In the genomic region with DNA sequence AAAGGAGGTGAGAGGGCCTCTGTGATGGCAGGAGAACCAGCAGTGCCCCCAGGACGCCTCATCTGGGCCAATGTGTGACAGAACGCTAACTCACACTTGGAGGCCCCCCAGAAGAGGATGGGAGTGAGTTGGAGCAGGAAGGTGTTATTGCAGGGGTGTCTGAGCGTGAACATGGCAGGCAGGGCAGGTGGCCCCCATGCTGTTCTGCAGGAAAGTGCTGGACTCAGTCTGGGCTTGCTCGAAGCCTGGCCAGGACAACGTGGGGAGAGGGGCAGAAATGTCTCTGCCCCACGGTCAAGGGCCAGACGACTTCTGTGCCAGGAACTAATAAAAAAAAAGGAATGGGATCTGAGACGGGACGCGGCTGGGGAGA, we compare ENCODE assay signal across 8 cellular contexts. TPM values are rescaled to one million over a fixed set of nuclear protein-coding genes. Genes with fewer than 3 reads are reported as not detected.
DNase-seq lines count a peak whose midpoint lies in the region; ATAC-seq and TF ChIP-seq lines count a peak whose summit lies in the region.

No MANE protein-coding gene starts in this region.

- H3K9me3 ChIP-seq in testis: no peaks in the 10 kb centered on the region

- intact Hi-C loops in testis (cut with DNase I; ENCODE audit: low total_unique reads): no loop called here

- H3K27me3 Mint-ChIP-seq in activated CD8-positive, alpha-beta memory T cell treated with anti-CD3 and anti-CD28 coated beads, Interleukin-2, amount 10 ng/mL, durations not matched to agents 7 days and 5 days: peaks cover 53% of the 10 kb centered on the region
- H3K27me3 Mint-ChIP-seq in activated naive CD8-positive, alpha-beta T cell treated with anti-CD3 and anti-CD28 coated beads, Interleukin-2, amount 50 U/mL, for 24 hours: peaks cover 46% of the 10 kb centered on the region
- peaks cover 80% of the 10 kb centered on the region for H3K27me3 Mint-ChIP-seq in mesothelial cell of epicardium (ENCODE audit: low read depth)

- no peaks in the 10 kb centered on the region for H3K27me3 ChIP-seq in testis

- no peaks in the 10 kb centered on the region for H3K4me1 ChIP-seq in testis

- no peaks in the 10 kb centered on the region for H3K9me3 Mint-ChIP-seq in activated CD8-positive, alpha-beta memory T cell treated with anti-CD3 and anti-CD28 coated beads, Interleukin-2, amount 10 ng/mL, durations not matched to agents 7 days and 5 days (ENCODE audit: low read depth)
- H3K9me3 Mint-ChIP-seq in activated naive CD8-positive, alpha-beta T cell treated with anti-CD3 and anti-CD28 coated beads, Interleukin-2, amount 50 U/mL, for 24 hours: no peaks in the 10 kb centered on the region
- no peaks in the 10 kb centered on the region for H3K9me3 Mint-ChIP-seq in mesothelial cell of epicardium

- peak overlapping the region in 1 of 2 donors; percentile 53 for H3K4me3 ChIP-seq in testis

- H3K36me3 ChIP-seq in testis (ENCODE audit: low read depth, missing control alignments): no peaks in the 10 kb centered on the region

- no peak for TF ChIP-seq POLR2A in testis (IDR thresholded peaks at IDR 0.05)

- peak overlapping the region; percentile 73 for H3K4me3 Mint-ChIP-seq in activated CD8-positive, alpha-beta memory T cell treated with anti-CD3 and anti-CD28 coated beads, Interleukin-2, amount 10 ng/mL, durations not matched to agents 7 days and 5 days
- peak overlapping the region; percentile 84 for H3K4me3 Mint-ChIP-seq in activated naive CD8-positive, alpha-beta T cell treated with anti-CD3 and anti-CD28 coated beads, Interleukin-2, amount 50 U/mL, for 24 hours
- peak overlapping the region; percentile 94 for H3K4me3 Mint-ChIP-seq in mesothelial cell of epicardium

- CTCF ChIA-PET in activated CD8-positive, alpha-beta memory T cell treated with anti-CD3 and anti-CD28 coated beads, Interleukin-2, amount 10 ng/mL, durations not matched to agents 7 days and 5 days (lab: Charles Lee): interaction anchor here (1.0 to 1.5 kb wide), 2 partner anchors 50 to 61 kb away, joined by 3 to 4 read pairs; no protein-coding TSS in a partner anchor

- H3K4me1 Mint-ChIP-seq in activated CD8-positive, alpha-beta memory T cell treated with anti-CD3 and anti-CD28 coated beads, Interleukin-2, amount 10 ng/mL, durations not matched to agents 7 days and 5 days: peaks cover 26% of the 10 kb centered on the region
- H3K4me1 Mint-ChIP-seq in activated naive CD8-positive, alpha-beta T cell treated with anti-CD3 and anti-CD28 coated beads, Interleukin-2, amount 50 U/mL, for 24 hours: peaks cover 25% of the 10 kb centered on the region
- peaks cover 28% of the 10 kb centered on the region for H3K4me1 Mint-ChIP-seq in mesothelial cell of epicardium

- peaks cover 2% of the 10 kb centered on the region for H3K36me3 Mint-ChIP-seq in activated CD8-positive, alpha-beta memory T cell treated with anti-CD3 and anti-CD28 coated beads, Interleukin-2, amount 10 ng/mL, durations not matched to agents 7 days and 5 days
- H3K36me3 Mint-ChIP-seq in activated naive CD8-positive, alpha-beta T cell treated with anti-CD3 and anti-CD28 coated beads, Interleukin-2, amount 50 U/mL, for 24 hours (ENCODE audit: low read depth): peaks cover 1% of the 10 kb centered on the region
- peaks cover 7% of the 10 kb centered on the region for H3K36me3 Mint-ChIP-seq in mesothelial cell of epicardium

- no peak for TF ChIP-seq CTCF in mesothelial cell of epicardium (IDR thresholded peaks at IDR 0.05; ENCODE audit: unreplicated experiment)
- TF ChIP-seq CTCF in testis (IDR thresholded peaks at IDR 0.05): no peak

- no peak overlapping the region for H3K27ac Mint-ChIP-seq in activated CD8-positive, alpha-beta memory T cell treated with anti-CD3 and anti-CD28 coated beads, Interleukin-2, amount 10 ng/mL, durations not matched to agents 7 days and 5 days
- H3K27ac Mint-ChIP-seq in activated naive CD8-positive, alpha-beta T cell treated with anti-CD3 and anti-CD28 coated beads, Interleukin-2, amount 50 U/mL, for 24 hours: peak overlapping the region; percentile 72
- peak overlapping the region; percentile 97 for H3K27ac Mint-ChIP-seq in mesothelial cell of epicardium

- H3K27ac ChIP-seq in testis: peak overlapping the region; percentile 55 to 78

- WGBS in testis, 2 donors: 44 to 47% methylated on average over 10 of the region's 10 CpGs

- no peak for ATAC-seq in activated CD8-positive, alpha-beta memory T cell treated with anti-CD3 and anti-CD28 coated beads, Interleukin-2, amount 10 ng/mL, durations not matched to agents 7 days and 5 days
- no peak for ATAC-seq in activated naive CD8-positive, alpha-beta T cell treated with anti-CD3 and anti-CD28 coated beads, Interleukin-2, amount 50 U/mL, for 24 hours

- no peak for DNase-seq in activated CD8-positive, alpha-beta memory T cell treated with anti-CD3 and anti-CD28 coated beads, Interleukin-2, amount 10 ng/mL, durations not matched to agents 7 days and 5 days
- no peak for DNase-seq in activated CD8-positive, alpha-beta memory T cell treated with anti-CD3 and anti-CD28 coated beads for 24 hours
- no peak for DNase-seq in activated naive CD8-positive, alpha-beta T cell treated with anti-CD3 and anti-CD28 coated beads, Interleukin-2, amount 50 U/mL, for 24 hours
- DNase-seq in mesothelial cell of epicardium (ENCODE audit: low spot score in 2 of 2, unreplicated experiment in 2 of 2) (no peak), testis (no peak), NCI-H2196 treated with DMSO at 0.1 percent for 48 hours (lab: John Stamatoyannopoulos, UW; ENCODE audit: unreplicated experiment) (no peak), NCI-H82 (lab: John Stamatoyannopoulos, UW) (no peak)
- DNase-seq in stimulated activated CD8-positive, alpha-beta memory T cell treated with anti-CD3 and anti-CD28 coated beads, Interleukin-4, amount 100 ng/mL, for 48 hours: no peak

RNA-seq across cellular contexts. Expression of a gene that starts 0.9 kb away (rescaled TPM):
- total RNA-seq in activated CD8-positive, alpha-beta memory T cell treated with anti-CD3 and anti-CD28 coated beads, Interleukin-2, amount 10 ng/mL, durations not matched to agents 7 days and 5 days: 1 to 10 TPM; 1.3 to 3.1 TPM
- 65.5 to 78.8 TPM (median 66.4 TPM) in 3 replicates for total RNA-seq in mesothelial cell of epicardium
- total RNA-seq in testis: 10 to 100 TPM in 1 of 2 donors, 1 to 10 TPM in 1; 7.4 to 14.2 TPM
- polyA plus RNA-seq in testis (ENCODE audit: insufficient read depth, low read depth, low replicate concordance): 6.1 TPM

RNA-seq across cellular contexts. Expression of a gene that starts 27.6 kb away (rescaled TPM):
- 10 to 100 TPM; 91.4 to 96.0 TPM for total RNA-seq in activated CD8-positive, alpha-beta memory T cell treated with anti-CD3 and anti-CD28 coated beads, Interleukin-2, amount 10 ng/mL, durations not matched to agents 7 days and 5 days
- 87.9 to 93.1 TPM (median 91.6 TPM) in 3 replicates for total RNA-seq in mesothelial cell of epicardium
- total RNA-seq in testis: 100 to 1,000 TPM; 105 to 123 TPM
- 90.6 TPM for polyA plus RNA-seq in testis (ENCODE audit: insufficient read depth, low read depth, low replicate concordance)

RNA-seq across cellular contexts. Expression of a gene that starts 39.2 kb away (rescaled TPM):
- total RNA-seq in activated CD8-positive, alpha-beta memory T cell treated with anti-CD3 and anti-CD28 coated beads, Interleukin-2, amount 10 ng/mL, durations not matched to agents 7 days and 5 days: 100 to 1,000 TPM; 469 to 508 TPM
- 258 to 275 TPM (median 267 TPM) in 3 replicates for total RNA-seq in mesothelial cell of epicardium
- 100 to 1,000 TPM; 110 TPM for total RNA-seq in testis
- polyA plus RNA-seq in testis (ENCODE audit: insufficient read depth, low read depth, low replicate concordance): 125 TPM
